In the genomic region with DNA sequence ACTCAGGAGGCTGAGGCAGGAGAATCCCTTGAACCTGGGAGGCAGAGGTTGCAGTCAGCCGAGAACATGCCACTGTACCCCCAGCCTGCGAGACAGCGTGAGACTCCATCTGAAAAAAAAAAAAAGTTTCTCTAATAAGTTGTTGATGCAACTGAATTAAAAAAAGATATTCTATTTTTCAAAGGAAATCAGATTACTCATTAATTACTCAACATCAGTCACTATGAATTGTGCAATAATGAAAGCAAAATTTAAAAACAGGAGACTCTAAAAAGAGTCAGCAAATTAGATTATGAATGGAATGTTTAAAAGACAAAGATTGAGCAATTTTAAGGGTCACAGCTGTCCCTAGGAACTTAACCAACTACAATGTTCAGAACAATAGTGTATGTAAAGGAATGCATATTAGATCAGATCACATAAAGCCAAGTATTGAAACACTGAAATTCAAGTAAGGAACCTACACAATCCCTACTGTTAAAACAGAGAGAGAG, we compare ENCODE assay signal across 1 cellular context.
A peak's percentile ranks its signal among the peaks of the same experiment; 100 is the strongest.
TF ChIP-seq lines count a peak whose summit lies in the region.

No MANE protein-coding gene starts in this region.

TF ChIP-seq in endothelial cell of umbilical vein, 7 proteins besides CTCF, POLR2A, EP300 and RAD21:
- no peak for TF ChIP-seq POLR2AphosphoS5 (IDR thresholded peaks at IDR 0.05; ENCODE audit: insufficient read depth, low read depth, low read length)
- no peak for TF ChIP-seq GATA2 (IDR thresholded peaks at IDR 0.05; ENCODE audit: insufficient read depth, insufficient read length, low read depth, low read length)
- TF ChIP-seq FOS (IDR thresholded peaks at IDR 0.05; ENCODE audit: borderline replicate concordance, insufficient read depth, low read length), result peak; percentile 61
- TF ChIP-seq, protein P1, sequence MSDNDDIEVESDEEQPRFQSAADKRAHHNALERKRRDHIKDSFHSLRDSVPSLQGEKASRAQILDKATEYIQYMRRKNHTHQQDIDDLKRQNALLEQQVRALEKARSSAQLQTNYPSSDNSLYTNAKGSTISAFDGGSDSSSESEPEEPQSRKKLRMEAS (IDR thresholded peaks at IDR 0.05; ENCODE audit: insufficient read depth, insufficient read length), result no peak
- TF ChIP-seq EZH2 (IDR thresholded peaks at IDR 0.05; ENCODE audit: borderline replicate concordance, low read depth, low read length, severe bottlenecking), result no peak
- peak; percentile 42 for TF ChIP-seq JUN (IDR thresholded peaks at IDR 0.05; ENCODE audit: borderline replicate concordance, insufficient read depth, insufficient read length, low read depth)
- TF ChIP-seq MYC (IDR thresholded peaks at IDR 0.05; ENCODE audit: low read depth, low read length), result no peak
